Comparison of ENCODE assay signal across 1 cellular context in genomic region chr10:24871501-24871900, GRCh38.
TF ChIP-seq lines count a peak whose summit lies in the region.

No MANE protein-coding gene starts in this region.

TF ChIP-seq in GM23338, 12 proteins besides CTCF, POLR2A, EP300 and RAD21 (continued from another document):
- TF ChIP-seq, protein P1, sequence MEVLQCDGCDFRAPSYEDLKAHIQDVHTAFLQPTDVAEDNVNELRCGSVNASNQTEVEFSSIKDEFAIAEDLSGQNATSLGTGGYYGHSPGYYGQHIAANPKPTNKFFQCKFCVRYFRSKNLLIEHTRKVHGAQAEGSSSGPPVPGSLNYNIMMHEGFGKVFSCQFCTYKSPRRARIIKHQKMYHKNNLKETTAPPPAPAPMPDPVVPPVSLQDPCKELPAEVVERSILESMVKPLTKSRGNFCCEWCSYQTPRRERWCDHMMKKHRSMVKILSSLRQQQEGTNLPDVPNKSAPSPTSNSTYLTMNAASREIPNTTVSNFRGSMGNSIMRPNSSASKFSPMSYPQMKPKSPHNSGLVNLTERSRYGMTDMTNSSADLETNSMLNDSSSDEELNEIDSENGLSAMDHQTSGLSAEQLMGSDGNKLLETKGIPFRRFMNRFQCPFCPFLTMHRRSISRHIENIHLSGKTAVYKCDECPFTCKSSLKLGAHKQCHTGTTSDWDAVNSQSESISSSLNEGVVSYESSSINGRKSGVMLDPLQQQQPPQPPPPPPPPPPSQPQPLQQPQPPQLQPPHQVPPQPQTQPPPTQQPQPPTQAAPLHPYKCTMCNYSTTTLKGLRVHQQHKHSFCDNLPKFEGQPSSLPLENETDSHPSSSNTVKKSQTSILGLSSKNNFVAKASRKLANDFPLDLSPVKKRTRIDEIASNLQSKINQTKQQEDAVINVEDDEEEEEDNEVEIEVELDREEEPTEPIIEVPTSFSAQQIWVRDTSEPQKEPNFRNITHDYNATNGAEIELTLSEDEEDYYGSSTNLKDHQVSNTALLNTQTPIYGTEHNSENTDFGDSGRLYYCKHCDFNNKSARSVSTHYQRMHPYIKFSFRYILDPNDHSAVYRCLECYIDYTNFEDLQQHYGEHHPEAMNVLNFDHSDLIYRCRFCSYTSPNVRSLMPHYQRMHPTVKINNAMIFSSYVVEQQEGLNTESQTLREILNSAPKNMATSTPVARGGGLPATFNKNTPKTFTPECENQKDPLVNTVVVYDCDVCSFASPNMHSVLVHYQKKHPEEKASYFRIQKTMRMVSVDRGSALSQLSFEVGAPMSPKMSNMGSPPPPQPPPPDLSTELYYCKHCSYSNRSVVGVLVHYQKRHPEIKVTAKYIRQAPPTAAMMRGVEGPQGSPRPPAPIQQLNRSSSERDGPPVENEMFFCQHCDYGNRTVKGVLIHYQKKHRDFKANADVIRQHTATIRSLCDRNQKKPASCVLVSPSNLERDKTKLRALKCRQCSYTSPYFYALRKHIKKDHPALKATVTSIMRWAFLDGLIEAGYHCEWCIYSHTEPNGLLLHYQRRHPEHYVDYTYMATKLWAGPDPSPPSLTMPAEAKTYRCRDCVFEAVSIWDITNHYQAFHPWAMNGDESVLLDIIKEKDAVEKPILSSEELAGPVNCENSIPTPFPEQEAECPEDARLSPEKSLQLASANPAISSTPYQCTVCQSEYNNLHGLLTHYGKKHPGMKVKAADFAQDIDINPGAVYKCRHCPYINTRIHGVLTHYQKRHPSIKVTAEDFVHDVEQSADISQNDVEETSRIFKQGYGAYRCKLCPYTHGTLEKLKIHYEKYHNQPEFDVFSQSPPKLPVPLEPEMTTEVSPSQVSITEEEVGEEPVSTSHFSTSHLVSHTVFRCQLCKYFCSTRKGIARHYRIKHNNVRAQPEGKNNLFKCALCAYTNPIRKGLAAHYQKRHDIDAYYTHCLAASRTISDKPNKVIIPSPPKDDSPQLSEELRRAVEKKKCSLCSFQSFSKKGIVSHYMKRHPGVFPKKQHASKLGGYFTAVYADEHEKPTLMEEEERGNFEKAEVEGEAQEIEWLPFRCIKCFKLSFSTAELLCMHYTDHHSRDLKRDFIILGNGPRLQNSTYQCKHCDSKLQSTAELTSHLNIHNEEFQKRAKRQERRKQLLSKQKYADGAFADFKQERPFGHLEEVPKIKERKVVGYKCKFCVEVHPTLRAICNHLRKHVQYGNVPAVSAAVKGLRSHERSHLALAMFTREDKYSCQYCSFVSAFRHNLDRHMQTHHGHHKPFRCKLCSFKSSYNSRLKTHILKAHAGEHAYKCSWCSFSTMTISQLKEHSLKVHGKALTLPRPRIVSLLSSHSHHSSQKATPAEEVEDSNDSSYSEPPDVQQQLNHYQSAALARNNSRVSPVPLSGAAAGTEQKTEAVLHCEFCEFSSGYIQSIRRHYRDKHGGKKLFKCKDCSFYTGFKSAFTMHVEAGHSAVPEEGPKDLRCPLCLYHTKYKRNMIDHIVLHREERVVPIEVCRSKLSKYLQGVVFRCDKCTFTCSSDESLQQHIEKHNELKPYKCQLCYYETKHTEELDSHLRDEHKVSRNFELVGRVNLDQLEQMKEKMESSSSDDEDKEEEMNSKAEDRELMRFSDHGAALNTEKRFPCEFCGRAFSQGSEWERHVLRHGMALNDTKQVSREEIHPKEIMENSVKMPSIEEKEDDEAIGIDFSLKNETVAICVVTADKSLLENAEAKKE (CRISPR knock-in tag; IDR thresholded peaks at IDR 0.05) = no peak
- TF ChIP-seq ZNF114 (CRISPR knock-in tag; IDR thresholded peaks at IDR 0.05) = no peak
- no peak for TF ChIP-seq POLR2AphosphoS5 (IDR thresholded peaks at IDR 0.05; ENCODE audit: low read depth)
- no peak for TF ChIP-seq EZH2phosphoT487 (IDR thresholded peaks at IDR 0.05; ENCODE audit: unreplicated experiment)
- TF ChIP-seq, protein P2, sequence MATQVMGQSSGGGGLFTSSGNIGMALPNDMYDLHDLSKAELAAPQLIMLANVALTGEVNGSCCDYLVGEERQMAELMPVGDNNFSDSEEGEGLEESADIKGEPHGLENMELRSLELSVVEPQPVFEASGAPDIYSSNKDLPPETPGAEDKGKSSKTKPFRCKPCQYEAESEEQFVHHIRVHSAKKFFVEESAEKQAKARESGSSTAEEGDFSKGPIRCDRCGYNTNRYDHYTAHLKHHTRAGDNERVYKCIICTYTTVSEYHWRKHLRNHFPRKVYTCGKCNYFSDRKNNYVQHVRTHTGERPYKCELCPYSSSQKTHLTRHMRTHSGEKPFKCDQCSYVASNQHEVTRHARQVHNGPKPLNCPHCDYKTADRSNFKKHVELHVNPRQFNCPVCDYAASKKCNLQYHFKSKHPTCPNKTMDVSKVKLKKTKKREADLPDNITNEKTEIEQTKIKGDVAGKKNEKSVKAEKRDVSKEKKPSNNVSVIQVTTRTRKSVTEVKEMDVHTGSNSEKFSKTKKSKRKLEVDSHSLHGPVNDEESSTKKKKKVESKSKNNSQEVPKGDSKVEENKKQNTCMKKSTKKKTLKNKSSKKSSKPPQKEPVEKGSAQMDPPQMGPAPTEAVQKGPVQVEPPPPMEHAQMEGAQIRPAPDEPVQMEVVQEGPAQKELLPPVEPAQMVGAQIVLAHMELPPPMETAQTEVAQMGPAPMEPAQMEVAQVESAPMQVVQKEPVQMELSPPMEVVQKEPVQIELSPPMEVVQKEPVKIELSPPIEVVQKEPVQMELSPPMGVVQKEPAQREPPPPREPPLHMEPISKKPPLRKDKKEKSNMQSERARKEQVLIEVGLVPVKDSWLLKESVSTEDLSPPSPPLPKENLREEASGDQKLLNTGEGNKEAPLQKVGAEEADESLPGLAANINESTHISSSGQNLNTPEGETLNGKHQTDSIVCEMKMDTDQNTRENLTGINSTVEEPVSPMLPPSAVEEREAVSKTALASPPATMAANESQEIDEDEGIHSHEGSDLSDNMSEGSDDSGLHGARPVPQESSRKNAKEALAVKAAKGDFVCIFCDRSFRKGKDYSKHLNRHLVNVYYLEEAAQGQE (IDR thresholded peaks at IDR 0.05; ENCODE audit: unreplicated experiment) = no peak
- no peak for TF ChIP-seq NANOG (IDR thresholded peaks at IDR 0.05; ENCODE audit: borderline replicate concordance)
- TF ChIP-seq CREB1 (CRISPR knock-in tag; IDR thresholded peaks at IDR 0.05; ENCODE audit: low read depth) = no peak
- no peak for TF ChIP-seq ETS1 (IDR thresholded peaks at IDR 0.05)
- no peak for TF ChIP-seq JUNB (IDR thresholded peaks at IDR 0.05; ENCODE audit: unreplicated experiment)
- no peak for TF ChIP-seq STAT1 (IDR thresholded peaks at IDR 0.05; ENCODE audit: unreplicated experiment)
- TF ChIP-seq EZH2 (IDR thresholded peaks at IDR 0.05; ENCODE audit: low read depth, unreplicated experiment) = no peak
